Comparison of ENCODE assay signal across 20 cellular contexts in the genomic region with DNA sequence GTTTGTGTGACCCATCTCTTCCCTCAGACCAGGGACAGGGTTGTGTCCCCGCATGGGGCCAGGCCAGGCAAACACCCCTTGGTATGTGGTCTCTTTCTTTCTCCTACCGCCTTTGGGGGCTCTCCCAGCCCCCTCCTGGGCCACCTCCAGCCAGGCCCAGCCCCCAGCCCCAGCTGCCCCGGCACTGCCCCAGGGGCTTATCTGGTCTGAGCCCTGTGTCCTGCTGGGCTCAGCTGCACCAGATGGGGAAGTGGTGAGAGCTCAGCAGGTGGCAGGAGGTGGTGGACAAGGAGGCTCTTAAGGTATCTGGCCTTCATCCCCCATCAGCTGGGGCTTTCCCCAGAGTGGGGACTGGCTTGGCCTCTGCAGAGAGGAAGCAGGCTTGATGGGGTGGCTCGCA. TPM values are rescaled to one million over a fixed set of nuclear protein-coding genes. Genes with fewer than 3 reads are reported as not detected.
DNase-seq lines count a peak whose midpoint lies in the region; ATAC-seq and TF ChIP-seq lines count a peak whose summit lies in the region.
"Had no signal": no experiment of that assay in that cellular context is flagged by ENCODE, and none has a peak within 500 bp of the region (broad histone marks: within the 10 kb centered on the region; RNA-seq: fewer than 3 reads in every experiment).

No MANE protein-coding gene starts in this region.

- POLR2A ChIA-PET in SK-N-SH (lab: Yijun Ruan, JAX): no interaction called here

- no peaks in the 10 kb centered on the region for H3K36me3 ChIP-seq in SK-N-SH (replicated peaks in 1 of 2; ENCODE audit: control insufficient read depth in 1 of 2, insufficient read depth in 2 of 2, low read length in 1 of 2)
- peaks cover 4% of the 10 kb centered on the region; the same call in 1 of the 2 replicates for H3K36me3 ChIP-seq in WERI-Rb-1
- H3K36me3 ChIP-seq in osteoblast (ENCODE audit: insufficient read depth, low read length): no peaks in the 10 kb centered on the region
- H3K36me3 ChIP-seq: gastroesophageal sphincter, right atrium auricular region, tibial artery had no signal

- H4K20me1 ChIP-seq in SK-N-SH (ENCODE audit: insufficient read depth) (no peaks in the 10 kb centered on the region), osteoblast (ENCODE audit: insufficient read depth, low read length) (no peaks in the 10 kb centered on the region)

- H3F3A ChIP-seq in SK-N-SH (replicated peaks; ENCODE audit: insufficient read depth): no peaks in the 10 kb centered on the region

- DNase-seq in SK-N-SH (no peak), MV-4-11 (lab: John Stamatoyannopoulos, UW) (peak; percentile 1), WERI-Rb-1 (peak; percentile 96), osteoblast (ENCODE audit: insufficient read length, low spot score, missing footprints) (peak; percentile 76)
- DNase-seq: activated CD4-positive, CD25-positive, alpha-beta regulatory T cell treated with anti-CD3 and anti-CD28 coated beads, Interleukin-2, amount 50 U/mL, for 72 hours; dorsolateral prefrontal cortex; erythroblast; HCEC 1CT; NCI-H2171 treated with DMSO at 0.1 percent for 48 hours; stimulated activated CD4-positive, alpha-beta T cell treated with anti-CD3 and anti-CD28 coated beads, Interleukin-15, amount 100 ng/mL, for 24 hours; stimulated activated naive CD4-positive, alpha-beta T cell; tibial artery had no signal

- no peaks in the 10 kb centered on the region for H3K27me3 ChIP-seq in SK-N-SH (ENCODE audit: insufficient read depth)
- H3K27me3 ChIP-seq in WERI-Rb-1 (ENCODE audit: insufficient read depth, low read depth, severe bottlenecking): no peaks in the 10 kb centered on the region
- H3K27me3 ChIP-seq in osteoblast (ENCODE audit: insufficient read depth, low read length): no peaks in the 10 kb centered on the region
- H3K27me3 ChIP-seq: dorsolateral prefrontal cortex, right atrium auricular region had no signal

- no peak overlapping the region for H3K27ac ChIP-seq in SK-N-SH (ENCODE audit: low read depth in 2 of 2, low read length in 1 of 2)
- H3K27ac ChIP-seq in WERI-Rb-1: peak overlapping the region; percentile 80
- no peak overlapping the region for H3K27ac ChIP-seq in osteoblast (ENCODE audit: low read depth, low read length)
- H3K27ac ChIP-seq: A549, C4-2B, gastroesophageal sphincter, right atrium auricular region, tibial artery had no signal

- H3K4me3 ChIP-seq in SK-N-SH (ENCODE audit: low read depth in 2 of 2, low read length in 1 of 2) (no peak overlapping the region), WERI-Rb-1 (ENCODE audit: low read depth, low read length) (no peak overlapping the region), osteoblast (ENCODE audit: insufficient read depth, low read length) (no peak overlapping the region)
- H3K4me3 ChIP-seq: A549, dorsolateral prefrontal cortex, gastroesophageal sphincter, right atrium auricular region, tibial artery had no signal

- WGBS in SK-N-SH (ENCODE audit: low lambda C conversion rate): 80% methylated on average over 4 of the region's 4 CpGs

- ATAC-seq in SK-N-SH treated with all-trans-retinoic acid at 6 μM for 48 hours (no peak), GM18861 (IDR thresholded peaks at IDR 0.05; ENCODE audit: unreplicated experiment) (no peak), HG02763 (IDR thresholded peaks at IDR 0.05; ENCODE audit: unreplicated experiment) (no peak), HG02623 (IDR thresholded peaks at IDR 0.05; ENCODE audit: unreplicated experiment) (no peak)
- ATAC-seq: A549, gastroesophageal sphincter had no signal

- H3K4me2 ChIP-seq in SK-N-SH (no peak overlapping the region), osteoblast (ENCODE audit: insufficient read depth, low read length) (no peak overlapping the region)
- H3K4me2 ChIP-seq: A549 had no signal

- H3K79me2 ChIP-seq in SK-N-SH (ENCODE audit: insufficient read depth) (no peaks in the 10 kb centered on the region), osteoblast (ENCODE audit: insufficient read depth, low read length) (no peaks in the 10 kb centered on the region)

- H2AFZ ChIP-seq in SK-N-SH (ENCODE audit: low read depth) (no peak overlapping the region), osteoblast (ENCODE audit: low read length) (no peak overlapping the region)

- TF ChIP-seq RAD21 in SK-N-SH (IDR thresholded peaks at IDR 0.05; ENCODE audit: low read length): no peak

- H3K9ac ChIP-seq in SK-N-SH: no peak overlapping the region

- H3K4me1 ChIP-seq in SK-N-SH (ENCODE audit: control insufficient read depth in 1 of 2, insufficient read depth in 2 of 2, low read depth in 1 of 2, low read length in 1 of 2) (peaks cover 0 to 15% of the 10 kb centered on the region in 2 experiments; a peak in 1 of 4 replicates), osteoblast (ENCODE audit: insufficient read depth, low read length) (no peaks in the 10 kb centered on the region)
- H3K4me1 ChIP-seq: A549, gastroesophageal sphincter, right atrium auricular region, tibial artery had no signal

- no peaks in the 10 kb centered on the region for H3K9me2 ChIP-seq in SK-N-SH

- no peaks in the 10 kb centered on the region for H3K9me3 ChIP-seq in SK-N-SH
- H3K9me3 ChIP-seq in WERI-Rb-1 (ENCODE audit: severe bottlenecking): no peaks in the 10 kb centered on the region
- H3K9me3 ChIP-seq in osteoblast (ENCODE audit: low read depth, low read length): no peaks in the 10 kb centered on the region
- H3K9me3 ChIP-seq: A549, gastroesophageal sphincter, right atrium auricular region, tibial artery had no signal

- no peak for TF ChIP-seq EP300 in SK-N-SH (IDR thresholded peaks at IDR 0.05; ENCODE audit: borderline replicate concordance in 1 of 2, low read depth in 1 of 2, low read length in 1 of 2)

- CTCF ChIA-PET in SK-N-SH (lab: Yijun Ruan, JAX): interaction anchor here (1.4 to 2.6 kb wide), 2 partner anchors 11 to 98 kb away, joined by 7 to 9 read pairs; no protein-coding TSS in a partner anchor

- TF ChIP-seq CTCF in SK-N-SH (IDR thresholded peaks at IDR 0.05) (no peak), WERI-Rb-1 (IDR thresholded peaks at IDR 0.05; ENCODE audit: low read depth, low read length) (no peak), osteoblast (IDR thresholded peaks at IDR 0.05; ENCODE audit: extremely low read depth, low read depth, low read length) (no peak)

TF ChIP-seq in SK-N-SH, 30 proteins besides CTCF, POLR2A, EP300 and RAD21:
- TF ChIP-seq RCOR1 (IDR thresholded peaks at IDR 0.05; ENCODE audit: low read length) (0 out of 2 replicates have a peak, but pooled peaks have one; percentile 7), JUND (IDR thresholded peaks at IDR 0.05) (no peak)

TF ChIP-seq in SK-N-SH treated with all-trans-retinoic acid at 6 μM for 48 hours, 23 proteins besides CTCF, POLR2A, EP300 and RAD21:
- TF ChIP-seq TCF4 (CRISPR knock-in tag; IDR thresholded peaks at IDR 0.05; ENCODE audit: borderline replicate concordance): no peak

RNA-seq across cellular contexts. Expression of a gene that starts 8.7 kb away (rescaled TPM):
- polyA plus RNA-seq in SK-N-SH (2012; rRNA removed): 1.8 and 2.5 TPM in 2 replicates
- polyA plus RNA-seq in SK-N-SH (2012; cell fraction: cytosol; rRNA removed): 1.2 and 1.3 TPM in 2 replicates
- 6.0 and 9.8 TPM in 2 replicates for polyA plus RNA-seq in SK-N-SH (2012; cell fraction: nucleus; rRNA removed)
- 0.36 and 0.59 TPM in 2 replicates for total RNA-seq in osteoblast

RNA-seq across cellular contexts. Expression of a gene that starts 59.0 kb away (rescaled TPM):
- 8.3 and 9.6 TPM in 2 replicates for polyA plus RNA-seq in SK-N-SH (2012; rRNA removed)
- 3.5 and 4.9 TPM in 2 replicates for polyA plus RNA-seq in SK-N-SH (2012; cell fraction: cytosol; rRNA removed)
- 40.4 and 40.6 TPM in 2 replicates for polyA plus RNA-seq in SK-N-SH (2012; cell fraction: nucleus; rRNA removed)
- total RNA-seq in osteoblast: 2.2 and 2.7 TPM in 2 replicates
